ENCODE assay signal across 8 cellular contexts in genomic region chr11:62540804-62541671, GRCh38. TPM values are rescaled to one million over a fixed set of nuclear protein-coding genes. Genes with fewer than 3 reads are reported as not detected.
DNase-seq lines count a peak whose midpoint lies in the region; ATAC-seq and TF ChIP-seq lines count a peak whose summit lies in the region.

No MANE protein-coding gene starts in this region.

- H3K4me1 ChIP-seq in right lobe of liver, result peaks cover 0 to 56% (median 27%) of the 10 kb centered on the region in 4 donors
- H3K4me1 ChIP-seq in urinary bladder (ENCODE audit: insufficient read depth), result peaks cover 10% of the 10 kb centered on the region

- H3K27me3 ChIP-seq in BJ (ENCODE audit: control insufficient read depth, insufficient read depth, low read length) (no peaks in the 10 kb centered on the region), right lobe of liver (no peaks in the 10 kb centered on the region)

- peaks cover 71% of the 10 kb centered on the region for H3K4me1 Mint-ChIP-seq in nephron progenitor cell

- no peak overlapping the region for H3K4me3 Mint-ChIP-seq in nephron progenitor cell

- no peak for DNase-seq in BJ (ENCODE audit: low read depth)
- DNase-seq in activated effector memory CD4-positive, alpha-beta T cell treated with Interleukin-2 at 50 U/mL for 16 hours, result peak; percentile 9
- DNase-seq in right lobe of liver, result no peak
- no peak for DNase-seq in nephron progenitor cell

- no peak for TF ChIP-seq CTCF in BJ (IDR thresholded peaks at IDR 0.05; ENCODE audit: insufficient read depth, low read depth, low read length)
- TF ChIP-seq CTCF in right lobe of liver (IDR thresholded peaks at IDR 0.05), result no peak
- TF ChIP-seq CTCF in nephron progenitor cell (IDR thresholded peaks at IDR 0.05), result no peak

- ATAC-seq in HG03520 (IDR thresholded peaks at IDR 0.05; ENCODE audit: unreplicated experiment) (peak; percentile 31), right lobe of liver (peak in 3 of 4 donors; percentile 1 to 25 (median 5)), esophagus mucosa (no peak)

- no peaks in the 10 kb centered on the region for H3K9me3 Mint-ChIP-seq in nephron progenitor cell

- intact Hi-C loops in right lobe of liver (cut with DNase I), result loop anchor here in 1 of 2 donors (5.0 kb wide), 1 partner anchor 119 kb away; no protein-coding TSS in a partner anchor

- peaks cover 49% of the 10 kb centered on the region for H3K27me3 Mint-ChIP-seq in nephron progenitor cell (ENCODE audit: low read depth, poor library complexity)

- H3K36me3 Mint-ChIP-seq in nephron progenitor cell (ENCODE audit: low read depth), result no peaks in the 10 kb centered on the region

- H3K9me3 ChIP-seq in right lobe of liver, result no peaks in the 10 kb centered on the region

- peak overlapping the region in 1 of 3 donors; percentile 28 for H3K27ac ChIP-seq in right lobe of liver
- H3K27ac ChIP-seq in urinary bladder (ENCODE audit: low read depth), result peak overlapping the region; percentile 44

- TF ChIP-seq POLR2A in GM19193 (IDR thresholded peaks at IDR 0.05; ENCODE audit: extremely low read depth, insufficient read depth, insufficient read length), result peak; percentile 42
- no peak for TF ChIP-seq POLR2A in right lobe of liver (IDR thresholded peaks at IDR 0.05)

- WGBS in right lobe of liver (ENCODE audit: insufficient coverage, low coverage, low lambda C conversion rate, missing lambda C conversion rate), result 25% methylated on average over 7 of the region's 16 CpGs
- 9% methylated on average over 16 of the region's 16 CpGs for WGBS in urinary bladder

- H3K36me3 ChIP-seq in BJ (ENCODE audit: control insufficient read depth, insufficient read depth, low read length) (peaks cover 20% of the 10 kb centered on the region), right lobe of liver (no peaks in the 10 kb centered on the region), urinary bladder (ENCODE audit: insufficient read depth) (no peaks in the 10 kb centered on the region)

- POLR2A ChIA-PET in BJ (lab: Charles Lee), result no interaction called here

- CTCF ChIA-PET in BJ (lab: Yijun Ruan, JAX), result interaction anchor here (1.0 to 10.6 kb wide), 9 partner anchors 12 to 146 kb away, joined by 3 to 220 read pairs (median 9); no protein-coding TSS in a partner anchor

- H3K4me3 ChIP-seq in BJ (ENCODE audit: low read depth, low read length) (peak overlapping the region; percentile 96), right lobe of liver (no peak overlapping the region), urinary bladder (ENCODE audit: low read depth, low read length) (no peak overlapping the region)

- no peak overlapping the region for H3K27ac Mint-ChIP-seq in nephron progenitor cell

RNA-seq across cellular contexts. Expression of gene AHNAK, which starts 5.6 kb away (rescaled TPM):
- 145 and 185 TPM in 2 replicates for polyA plus RNA-seq in BJ (2011; rRNA removed)
- polyA minus RNA-seq in BJ (2011; rRNA and poly(A)+ RNA removed), result 360 and 464 TPM in 2 replicates
- total RNA-seq in right lobe of liver, result 100 to 1,000 TPM in 4 of 6 experiments, 10 to 100 TPM in 2; 91.0 to 180 (median 113) TPM
- 554 TPM for total RNA-seq in urinary bladder
- 200 TPM for polyA plus RNA-seq in urinary bladder
- total RNA-seq in esophagus mucosa, result 931 TPM

RNA-seq across cellular contexts. Expression of gene EEF1G, which starts 32.7 kb away (rescaled TPM):
- 2,358 and 2,459 TPM in 2 replicates for polyA plus RNA-seq in BJ (2011; rRNA removed)
- polyA minus RNA-seq in BJ (2011; rRNA and poly(A)+ RNA removed), result 990 and 1,705 TPM in 2 replicates
- 100 to 1,000 TPM; 442 to 450 (median 449) TPM for total RNA-seq in right lobe of liver
- 863 TPM for total RNA-seq in urinary bladder
- 1,468 TPM for polyA plus RNA-seq in urinary bladder
- total RNA-seq in esophagus mucosa, result 1,515 TPM

RNA-seq across cellular contexts. Expression of gene TUT1, which starts 50.3 kb away (rescaled TPM):
- polyA plus RNA-seq in BJ (2011; rRNA removed) (6.4 and 9.9 TPM in 2 replicates), urinary bladder (14.3 TPM)
- polyA minus RNA-seq in BJ (2011; rRNA and poly(A)+ RNA removed), result 2.8 and 4.5 TPM in 2 replicates
- total RNA-seq in right lobe of liver (10 to 100 TPM; 12.3 to 34.2 (median 21.1) TPM), urinary bladder (5.1 TPM), esophagus mucosa (9.3 TPM)
